ENCODE assay signal across 8 cellular contexts in the genomic region with DNA sequence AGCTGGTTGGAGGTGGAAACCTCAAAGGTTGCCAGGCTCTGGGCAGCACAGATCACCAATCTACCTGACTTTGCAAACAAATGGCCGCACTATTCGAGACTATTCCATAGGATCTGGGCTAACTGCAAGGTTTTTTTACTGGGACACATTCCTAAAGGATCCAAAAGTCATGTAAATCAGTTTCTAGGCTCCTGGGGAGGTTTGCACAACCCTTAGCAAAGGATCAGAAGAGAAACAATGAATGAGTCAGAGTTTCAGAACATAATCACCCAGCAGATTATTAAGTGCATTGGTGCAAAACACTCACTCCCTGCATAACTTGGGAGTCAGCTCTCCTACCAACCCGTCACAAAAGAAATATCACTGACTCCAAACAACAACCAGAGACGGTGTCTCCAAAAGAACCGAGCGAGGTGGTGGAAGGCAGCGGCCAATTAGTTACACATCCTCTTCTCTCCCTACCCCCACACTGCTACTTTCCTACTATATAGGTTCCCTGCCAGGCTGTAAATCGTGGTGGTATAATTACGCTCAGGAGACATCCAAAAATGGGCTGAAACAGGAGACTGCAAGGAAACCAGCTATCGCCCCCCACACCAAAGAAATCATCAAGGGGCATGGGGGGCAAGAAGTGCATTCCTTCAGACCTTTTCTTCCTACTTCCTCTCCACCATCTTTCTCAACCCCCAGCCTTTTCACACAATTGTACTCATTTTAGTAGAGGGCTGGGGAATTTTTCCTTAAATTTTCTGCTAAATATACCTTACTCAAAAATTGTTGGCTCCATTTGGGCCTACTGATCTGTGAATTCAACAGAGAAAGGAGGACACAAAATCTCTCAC. TPM values are rescaled to one million over a fixed set of nuclear protein-coding genes. Genes with fewer than 3 reads are reported as not detected.
DNase-seq lines count a peak whose midpoint lies in the region; ATAC-seq and TF ChIP-seq lines count a peak whose summit lies in the region.

No MANE protein-coding gene starts in this region.

- DNase-seq in ELF-1 (ENCODE audit: low read depth, low spot score) (peak; percentile 77), M059J (ENCODE audit: low read depth) (peak; percentile 95), cardiac muscle cell (ENCODE audit: low read depth in 1 of 2, low spot score in 1 of 2) (peak; percentile 35 to 88), psoas muscle (no peak), NCI-H510A treated with DMSO at 0.1 percent for 48 hours (lab: John Stamatoyannopoulos, UW) (no peak), NCI-H345 (lab: John Stamatoyannopoulos, UW) (no peak)

- H3K9me3 ChIP-seq in cardiac muscle cell (ENCODE audit: low read depth) (no peaks in the 10 kb centered on the region), psoas muscle (no peaks in the 10 kb centered on the region)

- no peaks in the 10 kb centered on the region for H3K9me3 Mint-ChIP-seq in activated T-helper 17 cell treated with anti-CD3 and anti-CD28 coated beads, Interleukin-2, amount 50 U/mL, for 72 hours

- no peaks in the 10 kb centered on the region for H3K27me3 Mint-ChIP-seq in activated T-helper 17 cell treated with anti-CD3 and anti-CD28 coated beads, Interleukin-2, amount 50 U/mL, for 72 hours

- no peaks in the 10 kb centered on the region for H3K36me3 ChIP-seq in cardiac muscle cell
- H3K36me3 ChIP-seq in psoas muscle (ENCODE audit: insufficient read depth in 1 of 2, low read depth in 1 of 2): no peaks in the 10 kb centered on the region

- H3K27me3 ChIP-seq in cardiac muscle cell (no peaks in the 10 kb centered on the region), psoas muscle (ENCODE audit: insufficient read depth in 3 of 3, low read length in 2 of 3) (no peaks in the 10 kb centered on the region)

- ATAC-seq in GM21447 (IDR thresholded peaks at IDR 0.05; ENCODE audit: unreplicated experiment): peak; percentile 33
- ATAC-seq in activated T-helper 17 cell treated with anti-CD3 and anti-CD28 coated beads, Interleukin-2, amount 50 U/mL, for 72 hours (replicated peaks): peak; percentile 72
- ATAC-seq in psoas muscle: peak; percentile 12 to 47 (median 26)

- no peak overlapping the region for H3K27ac Mint-ChIP-seq in activated T-helper 17 cell treated with anti-CD3 and anti-CD28 coated beads, Interleukin-2, amount 50 U/mL, for 72 hours

- intact Hi-C loops in psoas muscle (cut with DNase I): loop anchor here (5.0 kb wide), 5 partner anchors 37 to 122 kb away; no protein-coding TSS in a partner anchor

- H3K4me1 ChIP-seq in cardiac muscle cell (ENCODE audit: low read depth) (peaks cover 5% of the 10 kb centered on the region), psoas muscle (peaks cover 28% of the 10 kb centered on the region)

- peaks cover 5% of the 10 kb centered on the region for H3K4me1 Mint-ChIP-seq in activated T-helper 17 cell treated with anti-CD3 and anti-CD28 coated beads, Interleukin-2, amount 50 U/mL, for 72 hours

- no peak overlapping the region for H3K4me3 Mint-ChIP-seq in activated T-helper 17 cell treated with anti-CD3 and anti-CD28 coated beads, Interleukin-2, amount 50 U/mL, for 72 hours

- no peak for TF ChIP-seq CTCF in cardiac muscle cell (IDR thresholded peaks at IDR 0.05; ENCODE audit: low read depth, low read length)
- no peak for TF ChIP-seq CTCF in psoas muscle (IDR thresholded peaks at IDR 0.05)

- peak overlapping the region; percentile 94 for H3K27ac ChIP-seq in cardiac muscle cell
- peak overlapping the region; percentile 98 for H3K27ac ChIP-seq in psoas muscle

- H3K4me3 ChIP-seq in cardiac muscle cell: peak overlapping the region; percentile 84
- H3K4me3 ChIP-seq in psoas muscle: peak overlapping the region; percentile 97

- WGBS in psoas muscle, 3 donors: 6 to 8% (median 7%) methylated on average over 10 of the region's 10 CpGs

- peaks cover 31% of the 10 kb centered on the region for H3K36me3 Mint-ChIP-seq in activated T-helper 17 cell treated with anti-CD3 and anti-CD28 coated beads, Interleukin-2, amount 50 U/mL, for 72 hours (ENCODE audit: low read depth)

RNA-seq across cellular contexts. Expression of gene UBE2H, which starts 3.2 kb away (rescaled TPM):
- total RNA-seq in M059J (2014; rRNA removed; shearing (Covaris generic)): 60.5 and 98.3 TPM in 2 replicates
- total RNA-seq in activated T-helper 17 cell treated with anti-CD3 and anti-CD28 coated beads, Interleukin-2, amount 50 U/mL, for 72 hours: 10 to 100 TPM; 27.8 to 54.0 TPM
- total RNA-seq in cardiac muscle cell (172 and 409 TPM in 2 replicates), psoas muscle (100 to 1,000 TPM in 1 of 4 donors, 10 to 100 TPM in 3; 75.9 to 111 (median 77.4) TPM)
- polyA plus RNA-seq in cardiac muscle cell (140 and 178 TPM in 2 replicates), psoas muscle (100 to 1,000 TPM in 1 of 3 donors, 10 to 100 TPM in 2; 17.3 to 115 (median 50.5) TPM)

Comparison
In these comparisons a context has a peak if more than half of its experiments do, and no peak if none do; other contexts are left out.
1. DNase-seq: peak in ELF-1 (single experiment), M059J (single experiment) and cardiac muscle cell (2 of 2); none in psoas muscle (0 of 2), NCI-H510A treated with DMSO at 0.1 percent for 48 hours (single experiment) and NCI-H345 (single experiment).
2. Peak in every context shown above with its lines, with median percentiles within 50 percentile points of each other: ATAC-seq.